ENCODE assay signal across 26 cellular contexts in the genomic region with DNA sequence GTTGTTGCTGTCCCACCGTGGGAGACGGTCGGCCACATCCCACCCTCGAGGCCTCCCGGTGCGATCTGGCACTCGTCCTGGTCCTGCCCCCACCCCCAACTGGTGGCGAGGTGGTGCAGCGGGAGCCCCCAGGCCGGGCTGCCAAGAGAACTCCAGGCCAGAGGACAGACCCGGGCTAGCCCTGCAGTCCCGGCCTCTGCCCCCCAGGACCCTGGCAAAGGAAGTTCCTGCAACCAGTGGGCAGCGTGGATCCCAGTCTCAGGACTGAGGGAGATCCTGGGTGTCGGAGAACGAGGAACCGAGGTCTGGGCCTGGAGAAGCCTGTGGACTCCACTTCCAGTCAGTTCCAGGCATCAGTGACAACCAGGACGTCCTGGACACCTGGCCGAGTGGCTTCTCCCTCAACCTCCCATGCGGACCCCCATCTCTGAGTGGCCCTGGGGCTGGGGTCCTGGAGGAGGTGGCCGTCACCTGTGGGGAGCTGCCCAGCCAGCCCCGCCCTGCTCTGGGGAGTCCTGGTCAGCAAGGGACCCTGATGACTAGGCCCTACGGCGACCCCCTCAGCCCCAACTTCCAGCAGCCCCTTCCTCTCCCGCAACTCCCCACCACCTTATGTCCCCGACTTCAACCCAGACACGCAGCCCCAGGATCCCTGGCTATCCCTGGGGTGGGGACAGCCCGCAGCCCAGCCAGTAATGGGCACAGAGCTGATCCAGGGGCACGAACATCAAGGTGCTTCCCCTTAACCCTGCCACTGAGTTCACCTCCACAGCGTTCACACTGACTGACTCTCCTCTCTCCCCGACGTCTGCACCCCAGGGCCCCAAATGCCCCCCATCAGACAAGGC. TPM values are rescaled to one million over a fixed set of nuclear protein-coding genes. Genes with fewer than 3 reads are reported as not detected.
DNase-seq lines count a peak whose midpoint lies in the region; ATAC-seq lines count a peak whose summit lies in the region.
"Had no signal": no experiment of that assay in that cellular context is flagged by ENCODE, and none has a peak within 500 bp of the region (broad histone marks: within the 10 kb centered on the region; RNA-seq: fewer than 3 reads in every experiment).

No MANE protein-coding gene starts in this region.

- intact Hi-C loops in sciatic nerve (cut with DNase I) = no loop called here

- H3K36me3 ChIP-seq in HUES6 (ENCODE audit: control insufficient read depth, insufficient read depth, low read length) = no peaks in the 10 kb centered on the region
- H3K36me3 ChIP-seq: pancreas, tibial artery had no signal

- H3K27me3 ChIP-seq in HUES6 (ENCODE audit: control insufficient read depth, insufficient read depth, low read length) = peaks cover 69% of the 10 kb centered on the region

- H3K9ac ChIP-seq in HUES6 (ENCODE audit: low read length) = peak overlapping the region; percentile 20

- no peak overlapping the region for H3K27ac ChIP-seq in HUES6 (ENCODE audit: low read depth, low read length)
- H3K27ac ChIP-seq: pancreas, tibial artery had no signal

- peak; percentile 44 for DNase-seq in activated CD8-positive, alpha-beta memory T cell treated with anti-CD3 and anti-CD28 coated beads for 24 hours
- no peak for DNase-seq in activated CD8-positive, alpha-beta memory T cell treated with anti-CD3 and anti-CD28 coated beads, Interleukin-2, amount 50 U/mL, for 4 hours
- DNase-seq in iPS-NIHi11 (ENCODE audit: low spot score) (peak; percentile 33), sciatic nerve (ENCODE audit: low spot score) (peak; percentile 35), dermis blood vessel endothelial cell (no peak), NCI-H69 (lab: John Stamatoyannopoulos, UW) (no peak), COR-L47 (lab: John Stamatoyannopoulos, UW) (no peak)
- DNase-seq: 8988T; activated CD4-positive, alpha-beta memory T cell treated with anti-CD3 and anti-CD28 coated beads for 36 hours; AML-193; amniotic stem cell; CD8-positive, alpha-beta T cell; cortex of kidney; DMS153; Karpas-422; mesendoderm; MV-4-11; naive B cell; NCI-H510A treated with DMSO at 0.1 percent for 48 hours had no signal

- no peak for ATAC-seq in sciatic nerve
- ATAC-seq: activated CD4-positive, CD25-positive, alpha-beta regulatory T cell treated with anti-CD3 and anti-CD28 coated beads, Interleukin-2, amount 50 U/mL, for 24 hours; CD8-positive, alpha-beta T cell; Panc1; pancreas; right cardiac atrium; T-cell had no signal

- peak overlapping the region; percentile 6; the same call in 1 of the 2 replicates for H3K4me3 ChIP-seq in HUES6 (ENCODE audit: low read depth, low read length)
- H3K4me3 ChIP-seq: pancreas, tibial artery had no signal

- peaks cover 31% of the 10 kb centered on the region for H3K4me1 ChIP-seq in HUES6 (ENCODE audit: control insufficient read depth, insufficient read depth, low read length)
- H3K4me1 ChIP-seq: pancreas, tibial artery had no signal

- peaks cover 9% of the 10 kb centered on the region for H3K9me3 ChIP-seq in HUES6 (ENCODE audit: control insufficient read depth, insufficient read depth, low read depth, low read length)
- H3K9me3 ChIP-seq: pancreas had no signal

RNA-seq across cellular contexts. Expression of gene NKX1-1, which starts 53.6 kb away (rescaled TPM):
- total RNA-seq in sciatic nerve = not detected
- total RNA-seq in dermis blood vessel endothelial cell = not detected in 2 replicates
- total RNA-seq: activated CD4-positive, alpha-beta memory T cell treated with anti-CD3 and anti-CD28 coated beads for 36 hours; CD8-positive, alpha-beta T cell; pancreas; right cardiac atrium; T-cell had no signal

Comparison
In these comparisons a context has a peak if more than half of its experiments do, and no peak if none do; other contexts are left out.
1. DNase-seq: peak in activated CD8-positive, alpha-beta memory T cell treated with anti-CD3 and anti-CD28 coated beads for 24 hours (single experiment), iPS-NIHi11 (single experiment) and sciatic nerve (single experiment); none in activated CD8-positive, alpha-beta memory T cell treated with anti-CD3 and anti-CD28 coated beads, Interleukin-2, amount 50 U/mL, for 4 hours (single experiment), dermis blood vessel endothelial cell (single experiment), NCI-H69 (single experiment) and COR-L47 (single experiment).